14 cellular contexts compared by ENCODE assay signal in the genomic region with DNA sequence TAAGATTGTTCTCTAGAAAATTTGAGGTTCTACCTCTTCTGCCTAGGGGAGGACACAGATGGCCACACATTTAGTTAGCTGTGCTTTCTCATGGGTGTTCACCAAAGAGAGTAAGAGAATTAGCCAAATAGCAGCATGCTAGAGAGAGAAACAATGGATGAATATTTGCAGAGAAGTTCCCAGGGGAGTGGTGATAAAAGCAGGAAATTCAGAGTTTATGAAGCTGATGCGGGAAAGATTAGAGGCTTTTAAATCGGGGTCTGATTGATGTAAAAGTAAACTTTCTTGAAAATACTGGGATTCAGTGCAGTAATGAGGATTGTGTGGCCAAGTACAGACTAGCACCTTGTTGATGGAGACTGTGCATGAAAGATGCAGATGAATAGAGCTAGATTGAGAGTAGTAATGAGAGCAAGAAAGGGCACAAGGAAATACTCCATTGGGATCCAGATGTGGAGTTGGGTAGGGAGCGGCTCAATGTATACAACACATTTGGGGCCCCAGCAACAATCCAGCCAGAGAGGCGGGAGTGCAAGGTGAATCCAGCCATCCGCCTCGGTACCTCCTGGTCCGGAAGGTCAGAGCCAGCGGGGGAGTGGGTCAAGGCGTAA. TPM values are rescaled to one million over a fixed set of nuclear protein-coding genes. Genes with fewer than 3 reads are reported as not detected.
DNase-seq lines count a peak whose midpoint lies in the region; ATAC-seq, FAIRE-seq and TF ChIP-seq lines count a peak whose summit lies in the region.
"Had no signal": no experiment of that assay in that cellular context is flagged by ENCODE, and none has a peak within 500 bp of the region (broad histone marks: within the 10 kb centered on the region; RNA-seq: fewer than 3 reads in every experiment).

No MANE protein-coding gene starts in this region.

- dilution Hi-C loops in keratinocyte (cut with MboI; ENCODE audit: extremely low pct_ligation_motif_present, low sequenced_read_pairs): no loop called here

- H3K4me1 Mint-ChIP-seq in activated CD8-positive, alpha-beta T cell treated with anti-CD3 and anti-CD28 coated beads, Interleukin-2, amount 10 ng/mL, durations not matched to agents 7 days and 5 days (ENCODE audit: low read depth): peaks cover 34% of the 10 kb centered on the region

- POLR2A ChIA-PET in activated CD8-positive, alpha-beta T cell treated with anti-CD3 and anti-CD28 coated beads, Interleukin-2, amount 10 ng/mL, durations not matched to agents 7 days and 5 days (lab: Charles Lee): interaction anchor here (1.1 to 1.5 kb wide), 2 partner anchors 8 to 10 kb away, joined by 3 to 4 read pairs; no protein-coding TSS in a partner anchor

- DNase-seq in AG10803 (ENCODE audit: low read depth) (no peak), GM13976 (ENCODE audit: low spot score) (peak; percentile 18), keratinocyte (ENCODE audit: low read depth, low spot score) (no peak), MM.1S (no peak), midbrain (lab: John Stamatoyannopoulos, UW) (no peak)
- DNase-seq in activated CD8-positive, alpha-beta T cell treated with anti-CD3 and anti-CD28 coated beads, Interleukin-2, amount 10 ng/mL, durations not matched to agents 7 days and 5 days: no peak
- DNase-seq: NCI-H2081; nucleus accumbens; stimulated activated CD4-positive, alpha-beta T cell treated with anti-CD3 and anti-CD28 coated beads, Interleukin-4, amount 100 ng/mL, for 1 hour had no signal

- H3K27ac ChIP-seq in keratinocyte (ENCODE audit: control insufficient read depth, insufficient read depth, low read length): no peak overlapping the region
- no peak overlapping the region for H3K27ac ChIP-seq in MM.1S (ENCODE audit: low read length)
- H3K27ac ChIP-seq: HL-60 had no signal

- H3K9ac ChIP-seq in keratinocyte (ENCODE audit: control insufficient read depth, extremely low read depth, insufficient read depth, low read length) (no peak overlapping the region), MM.1S (ENCODE audit: low read length) (no peak overlapping the region)

- peaks cover 61% of the 10 kb centered on the region for H3K27me3 Mint-ChIP-seq in activated CD8-positive, alpha-beta T cell treated with anti-CD3 and anti-CD28 coated beads, Interleukin-2, amount 10 ng/mL, durations not matched to agents 7 days and 5 days (ENCODE audit: low read depth)

- in situ Hi-C loops in GM13976 (cut with MboI; ENCODE audit: low sequenced_read_pairs, unreplicated experiment): no loop called here

- H3K9me3 ChIP-seq in keratinocyte (ENCODE audit: control insufficient read depth, low read depth, low read length) (no peaks in the 10 kb centered on the region), MM.1S (replicated peaks; ENCODE audit: insufficient read depth, low read length) (no peaks in the 10 kb centered on the region)

- TF ChIP-seq CTCF in AG10803 (conservative IDR thresholded peaks at IDR 0.05; ENCODE audit: low read length) (no peak), GM13976 (IDR thresholded peaks at IDR 0.05; ENCODE audit: borderline replicate concordance, control extremely low read depth, extremely low read depth, insufficient read depth, missing control alignments) (no peak), keratinocyte (optimal IDR thresholded peaks at IDR 0.05 in 1 of 3, IDR thresholded peaks at IDR 0.05 in 1 of 3, conservative IDR thresholded peaks at IDR 0.05 in 1 of 3; ENCODE audit: extremely low read depth in 1 of 3, insufficient read depth in 2 of 3, low read length in 3 of 3) (no peak), MM.1S (IDR thresholded peaks at IDR 0.05; ENCODE audit: low read length) (no peak)

- no peak overlapping the region for H3K27ac Mint-ChIP-seq in activated CD8-positive, alpha-beta T cell treated with anti-CD3 and anti-CD28 coated beads, Interleukin-2, amount 10 ng/mL, durations not matched to agents 7 days and 5 days

- CTCF ChIA-PET in activated CD8-positive, alpha-beta T cell treated with anti-CD3 and anti-CD28 coated beads, Interleukin-2, amount 10 ng/mL, durations not matched to agents 7 days and 5 days (lab: Charles Lee): interaction anchor here (1.1 to 1.5 kb wide), 3 partner anchors 12 to 160 kb away, joined by 3 to 5 read pairs (median 3); no protein-coding TSS in a partner anchor

- H3K4me2 ChIP-seq in keratinocyte (ENCODE audit: control insufficient read depth, extremely low read depth, insufficient read depth, low read depth, low read length) (peak overlapping the region; percentile 85), MM.1S (ENCODE audit: low read depth, low read length) (no peak overlapping the region)

- no peak overlapping the region for H2AFZ ChIP-seq in keratinocyte (ENCODE audit: control insufficient read depth, low read length)
- H2AFZ ChIP-seq in MM.1S (ENCODE audit: low read length): no peak overlapping the region

- H3K9me2 ChIP-seq in MM.1S (replicated peaks; ENCODE audit: insufficient read depth, low read length): no peaks in the 10 kb centered on the region

- H3K4me1 ChIP-seq in keratinocyte (ENCODE audit: control insufficient read depth, extremely low read depth, insufficient read depth, low read length) (peaks cover 9% of the 10 kb centered on the region), MM.1S (ENCODE audit: low read length) (no peaks in the 10 kb centered on the region)

- ATAC-seq in activated CD8-positive, alpha-beta T cell treated with anti-CD3 and anti-CD28 coated beads, Interleukin-2, amount 10 ng/mL, durations not matched to agents 7 days and 5 days: no peak
- ATAC-seq in GM21390 (IDR thresholded peaks at IDR 0.05; ENCODE audit: unreplicated experiment) (no peak), HG03280 (IDR thresholded peaks at IDR 0.05; ENCODE audit: unreplicated experiment) (no peak)

- peaks cover 7% of the 10 kb centered on the region for H3K36me3 Mint-ChIP-seq in activated CD8-positive, alpha-beta T cell treated with anti-CD3 and anti-CD28 coated beads, Interleukin-2, amount 10 ng/mL, durations not matched to agents 7 days and 5 days (ENCODE audit: low read depth)

- H3K9me3 Mint-ChIP-seq in activated CD8-positive, alpha-beta T cell treated with anti-CD3 and anti-CD28 coated beads, Interleukin-2, amount 10 ng/mL, durations not matched to agents 7 days and 5 days (ENCODE audit: insufficient read depth): no peaks in the 10 kb centered on the region

- H3K4me3 ChIP-seq in AG10803 (ENCODE audit: low read length) (peak overlapping the region; percentile 52), keratinocyte (ENCODE audit: control insufficient read depth in 2 of 3, extremely low read depth in 1 of 3, insufficient read depth in 2 of 3, low read depth in 1 of 3, low read length in 3 of 3) (peak overlapping the region in 2 of 3 experiments; percentile 70 to 73), MM.1S (ENCODE audit: low read length) (no peak overlapping the region)

- H3F3A ChIP-seq in MM.1S (ENCODE audit: insufficient read depth, low read length): no peaks in the 10 kb centered on the region

- peak; percentile 9 for FAIRE-seq in keratinocyte (lab: Jason Lieb, UNC)

- H3K79me2 ChIP-seq in keratinocyte (ENCODE audit: control insufficient read depth, insufficient read depth, low read length) (no peaks in the 10 kb centered on the region), MM.1S (ENCODE audit: low read length) (no peaks in the 10 kb centered on the region)

- peak overlapping the region; percentile 38 for H3K4me3 Mint-ChIP-seq in activated CD8-positive, alpha-beta T cell treated with anti-CD3 and anti-CD28 coated beads, Interleukin-2, amount 10 ng/mL, durations not matched to agents 7 days and 5 days

- H3K9me1 ChIP-seq in keratinocyte (ENCODE audit: control insufficient read depth, extremely low read depth, insufficient read depth, low read length): no peaks in the 10 kb centered on the region

- no peaks in the 10 kb centered on the region for H4K20me1 ChIP-seq in keratinocyte (ENCODE audit: control insufficient read depth, extremely low read depth, insufficient read depth, low read length)
- H4K20me1 ChIP-seq in MM.1S (ENCODE audit: insufficient read depth, low read length): no peaks in the 10 kb centered on the region

- no peaks in the 10 kb centered on the region for H3K36me3 ChIP-seq in keratinocyte (ENCODE audit: control insufficient read depth in 2 of 2, extremely low read depth in 1 of 2, insufficient read depth in 2 of 2, low read length in 2 of 2)
- no peaks in the 10 kb centered on the region for H3K36me3 ChIP-seq in MM.1S (replicated peaks; ENCODE audit: insufficient read depth, low read length)

- H3K27me3 ChIP-seq in keratinocyte (ENCODE audit: control insufficient read depth, extremely low read depth, insufficient read depth, low read length) (peaks cover 69% of the 10 kb centered on the region), MM.1S (replicated peaks; ENCODE audit: insufficient read depth, low read length) (no peaks in the 10 kb centered on the region)

RNA-seq across cellular contexts. Expression of a gene that starts 8.8 kb away (rescaled TPM):
- under 1 TPM; 0.32 to 0.37 TPM for total RNA-seq in activated CD8-positive, alpha-beta T cell treated with anti-CD3 and anti-CD28 coated beads, Interleukin-2, amount 10 ng/mL, durations not matched to agents 7 days and 5 days
- polyA plus RNA-seq in keratinocyte: not detected in 3 replicates
- polyA plus RNA-seq in keratinocyte (2011; ENCODE audit: low read depth): not detected
- not detected in 2 replicates for polyA plus RNA-seq in keratinocyte (2011; cell fraction: cytosol; rRNA removed)
- polyA plus RNA-seq in keratinocyte (2011; cell fraction: nucleus; rRNA removed): not detected in 2 replicates
- polyA plus RNA-seq in keratinocyte (2012; ENCODE audit: low replicate concordance): not detected in 2 replicates
- not detected in 3 replicates for polyA minus RNA-seq in keratinocyte
- not detected for polyA minus RNA-seq in keratinocyte (2011; cell fraction: cytosol; rRNA and poly(A)+ RNA removed)
- polyA minus RNA-seq in keratinocyte (2011; cell fraction: nucleus; rRNA and poly(A)+ RNA removed): not detected in 2 replicates
- total RNA-seq: cerebellum had no signal
- polyA plus RNA-seq: urinary bladder had no signal

RNA-seq across cellular contexts. Expression of a gene that starts 34.1 kb away (rescaled TPM):
- 100 to 1,000 TPM; 108 to 111 TPM for total RNA-seq in activated CD8-positive, alpha-beta T cell treated with anti-CD3 and anti-CD28 coated beads, Interleukin-2, amount 10 ng/mL, durations not matched to agents 7 days and 5 days
- polyA plus RNA-seq in keratinocyte: 176 to 230 TPM (median 219 TPM) in 3 replicates
- polyA plus RNA-seq in keratinocyte (2011; ENCODE audit: low read depth): 111 TPM
- polyA plus RNA-seq in keratinocyte (2011; cell fraction: cytosol; rRNA removed): 148 and 221 TPM in 2 replicates
- polyA plus RNA-seq in keratinocyte (2011; cell fraction: nucleus; rRNA removed): 117 and 151 TPM in 2 replicates
- polyA plus RNA-seq in keratinocyte (2012; ENCODE audit: low replicate concordance): 137 and 198 TPM in 2 replicates
- 40.9 to 151 TPM (median 114 TPM) in 3 replicates for polyA minus RNA-seq in keratinocyte
- polyA minus RNA-seq in keratinocyte (2011; cell fraction: cytosol; rRNA and poly(A)+ RNA removed): 85.4 TPM
- polyA minus RNA-seq in keratinocyte (2011; cell fraction: nucleus; rRNA and poly(A)+ RNA removed): 32.6 and 66.9 TPM in 2 replicates
